In genomic region chr5:67215592-67216471, GRCh38 we compare ENCODE assay signal across 8 cellular contexts. TPM values are rescaled to one million over a fixed set of nuclear protein-coding genes. Genes with fewer than 3 reads are reported as not detected.
A peak's percentile ranks its signal among the peaks of the same experiment; 100 is the strongest.
DNase-seq lines count a peak whose midpoint lies in the region; ATAC-seq and TF ChIP-seq lines count a peak whose summit lies in the region.

No MANE protein-coding gene starts in this region.

- ATAC-seq in GM18861 (IDR thresholded peaks at IDR 0.05; ENCODE audit: unreplicated experiment), result peak; percentile 100
- ATAC-seq in HG02973 (IDR thresholded peaks at IDR 0.05; ENCODE audit: unreplicated experiment), result peak; percentile 100
- peak; percentile 93 for ATAC-seq in Right ventricle myocardium inferior
- peak; percentile 72 to 80 for ATAC-seq in gastrocnemius medialis

- POLR2A ChIA-PET in A673 (lab: Charles Lee; ENCODE audit: low non-redundant PET), result no interaction called here

- BruUV-seq in A673 (replicated peaks; lab: Mats Ljungman, UMichigan), result no TSS peak

- H3K27me3 ChIP-seq in gastrocnemius medialis (no peaks in the 10 kb centered on the region), A673 (replicated peaks; ENCODE audit: insufficient read depth, low read depth, low read length, poor library complexity) (no peaks in the 10 kb centered on the region)

- CTCF ChIA-PET in A673 (lab: Charles Lee), result no interaction called here

- DNase-seq in activated T-helper 1 cell treated with anti-CD3 and anti-CD28 coated beads, Interleukin-2, amount 50 U/mL, for 16 hours (ENCODE audit: low read depth in 1 of 2, low spot score in 1 of 2), result peak; percentile 27 to 52
- peak; percentile 94 for DNase-seq in Right ventricle myocardium inferior (ENCODE audit: missing footprints)
- DNase-seq in gastrocnemius medialis, result peak; percentile 64 to 75
- no peak for DNase-seq in OCI-M2 (lab: John Stamatoyannopoulos, UW; ENCODE audit: unreplicated experiment)
- DNase-seq in A673 (ENCODE audit: low spot score), result no peak

- H3K27ac ChIP-seq in gastrocnemius medialis (peak overlapping the region; percentile 48 to 79 (median 70)), A673 (ENCODE audit: low read depth, low read length, poor library complexity, severe bottlenecking) (no peak overlapping the region)

- TF ChIP-seq POLR2A in gastrocnemius medialis (IDR thresholded peaks at IDR 0.05), result peak in 1 of 2 donors; percentile 21

- H3K4me1 ChIP-seq in gastrocnemius medialis (peaks cover 16 to 19% of the 10 kb centered on the region in 2 donors), A673 (ENCODE audit: insufficient read depth, low read length, poor library complexity, severe bottlenecking) (no peaks in the 10 kb centered on the region)

- H3K9me3 ChIP-seq in gastrocnemius medialis (no peaks in the 10 kb centered on the region), A673 (ENCODE audit: low read depth, low read length, poor library complexity, severe bottlenecking) (no peaks in the 10 kb centered on the region)

- intact Hi-C loops in Right ventricle myocardium inferior (cut with DNase I), result no loop called here
- intact Hi-C loops in gastrocnemius medialis (cut with DNase I; ENCODE audit: low total_unique reads), result no loop called here
- intact Hi-C loops in A673 (cut with micrococcal nuclease; ENCODE audit: unreplicated experiment), result no loop called here

- no peaks in the 10 kb centered on the region for H3K36me3 ChIP-seq in gastrocnemius medialis
- no peaks in the 10 kb centered on the region for H3K36me3 ChIP-seq in A673 (ENCODE audit: insufficient read depth, low read length, poor library complexity, severe bottlenecking)

- in situ Hi-C loops in gastrocnemius medialis (cut with MboI; ENCODE audit: low sequenced_read_pairs in 4 of 4), result loop anchor here in 3 of 4 donors (10.0 to 25.0 kb wide), 3 partner anchors 51 to 904 kb away; no protein-coding TSS in a partner anchor

- TF ChIP-seq CTCF in gastrocnemius medialis (IDR thresholded peaks at IDR 0.05 in 4 of 5, conservative IDR thresholded peaks at IDR 0.05 in 1 of 5), result no peak
- TF ChIP-seq CTCF in A673 (conservative IDR thresholded peaks at IDR 0.05; ENCODE audit: low read depth, low read length), result no peak

- H3K4me3 ChIP-seq in gastrocnemius medialis (peak overlapping the region; percentile 26 to 42 (median 26)), A673 (ENCODE audit: low read depth, low read length, poor library complexity, severe bottlenecking) (no peak overlapping the region)

TF ChIP-seq in PFSK-1, 5 proteins besides CTCF, POLR2A, EP300 and RAD21:
- TF ChIP-seq FOXP2 (optimal IDR thresholded peaks at IDR 0.05; ENCODE audit: borderline replicate concordance, extremely low read depth, extremely low read length, insufficient read depth), result peak; percentile 88
- TF ChIP-seq TAF1 (IDR thresholded peaks at IDR 0.05; ENCODE audit: borderline replicate concordance, insufficient read depth, low read length), result no peak

RNA-seq across cellular contexts. Expression of gene CD180, which starts 19.2 kb away (rescaled TPM):
- not detected for polyA plus RNA-seq in PFSK-1 (2012; ENCODE audit: insufficient read length, low read depth)
- total RNA-seq in Right ventricle myocardium inferior, result 1.6 TPM
- total RNA-seq in gastrocnemius medialis, result under 1 TPM in 3 of 4 donors, not detected in 1; 0.10 to 0.56 (median 0.22) TPM
- 0.24 TPM in 1 of 2 replicates, not detected in the other for total RNA-seq in A673 (2021)

Comparison
In these comparisons a context has a peak if more than half of its experiments do, and no peak if none do; other contexts are left out.
1. DNase-seq: peak in activated T-helper 1 cell treated with anti-CD3 and anti-CD28 coated beads, Interleukin-2, amount 50 U/mL, for 16 hours (2 of 2), Right ventricle myocardium inferior (single experiment) and gastrocnemius medialis (2 of 2); none in OCI-M2 (single experiment) and A673 (single experiment).
2. Peak in every context shown above with its lines, with median percentiles within 50 percentile points of each other: ATAC-seq.